In the genomic region with DNA sequence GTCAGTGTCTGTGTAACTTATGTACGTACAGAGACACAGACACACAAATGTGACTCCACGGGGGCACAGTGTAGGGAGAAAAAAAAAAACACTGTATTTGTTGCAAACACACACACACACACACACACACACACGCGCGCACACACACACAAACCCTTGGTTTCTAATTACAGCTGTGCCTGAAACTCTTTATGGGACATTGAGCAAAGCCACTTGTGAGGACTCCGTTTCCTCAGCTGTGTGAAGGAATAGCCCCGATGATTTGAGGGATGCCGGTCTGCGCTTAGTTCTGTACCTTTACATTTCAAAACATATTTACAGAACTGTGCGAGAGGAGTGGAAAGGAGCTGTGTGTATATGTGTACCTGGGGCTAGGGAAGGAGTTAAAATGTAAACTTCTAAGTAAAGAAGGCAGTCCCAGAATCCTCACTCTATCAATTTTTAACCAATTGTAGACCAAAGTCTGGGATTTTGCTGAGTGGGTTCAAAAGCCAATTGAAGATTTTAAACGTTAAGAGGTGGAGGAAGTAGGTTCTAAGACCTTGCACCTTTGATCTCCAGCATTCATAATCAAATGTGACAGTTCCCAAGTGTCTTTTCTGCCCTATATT, we compare ENCODE assay signal across 1 cellular context.
TF ChIP-seq lines count a peak whose summit lies in the region.

No MANE protein-coding gene starts in this region.

TF ChIP-seq in HepG2, 621 proteins besides CTCF, POLR2A, EP300 and RAD21 (continued from another document and continues in another):
- TF ChIP-seq, protein P1, sequence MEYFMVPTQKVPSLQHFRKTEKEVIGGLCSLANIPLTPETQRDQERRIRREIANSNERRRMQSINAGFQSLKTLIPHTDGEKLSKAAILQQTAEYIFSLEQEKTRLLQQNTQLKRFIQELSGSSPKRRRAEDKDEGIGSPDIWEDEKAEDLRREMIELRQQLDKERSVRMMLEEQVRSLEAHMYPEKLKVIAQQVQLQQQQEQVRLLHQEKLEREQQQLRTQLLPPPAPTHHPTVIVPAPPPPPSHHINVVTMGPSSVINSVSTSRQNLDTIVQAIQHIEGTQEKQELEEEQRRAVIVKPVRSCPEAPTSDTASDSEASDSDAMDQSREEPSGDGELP (IDR thresholded peaks at IDR 0.05; ENCODE audit: borderline replicate concordance, low read depth): peak; percentile 67; the same call in 1 of the 2 replicates
- TF ChIP-seq, protein P2, sequence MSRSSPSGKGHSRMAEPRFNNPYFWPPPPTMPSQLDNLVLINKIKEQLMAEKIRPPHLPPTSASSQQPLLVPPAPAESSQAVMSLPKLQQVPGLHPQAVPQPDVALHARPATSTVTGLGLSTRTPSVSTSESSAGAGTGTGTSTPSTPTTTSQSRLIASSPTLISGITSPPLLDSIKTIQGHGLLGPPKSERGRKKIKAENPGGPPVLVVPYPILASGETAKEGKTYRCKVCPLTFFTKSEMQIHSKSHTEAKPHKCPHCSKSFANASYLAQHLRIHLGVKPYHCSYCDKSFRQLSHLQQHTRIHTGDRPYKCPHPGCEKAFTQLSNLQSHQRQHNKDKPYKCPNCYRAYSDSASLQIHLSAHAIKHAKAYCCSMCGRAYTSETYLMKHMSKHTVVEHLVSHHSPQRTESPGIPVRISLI (CRISPR knock-in tag; IDR thresholded peaks at IDR 0.05; ENCODE audit: borderline replicate concordance): peak; percentile 69
- TF ChIP-seq, protein P3, sequence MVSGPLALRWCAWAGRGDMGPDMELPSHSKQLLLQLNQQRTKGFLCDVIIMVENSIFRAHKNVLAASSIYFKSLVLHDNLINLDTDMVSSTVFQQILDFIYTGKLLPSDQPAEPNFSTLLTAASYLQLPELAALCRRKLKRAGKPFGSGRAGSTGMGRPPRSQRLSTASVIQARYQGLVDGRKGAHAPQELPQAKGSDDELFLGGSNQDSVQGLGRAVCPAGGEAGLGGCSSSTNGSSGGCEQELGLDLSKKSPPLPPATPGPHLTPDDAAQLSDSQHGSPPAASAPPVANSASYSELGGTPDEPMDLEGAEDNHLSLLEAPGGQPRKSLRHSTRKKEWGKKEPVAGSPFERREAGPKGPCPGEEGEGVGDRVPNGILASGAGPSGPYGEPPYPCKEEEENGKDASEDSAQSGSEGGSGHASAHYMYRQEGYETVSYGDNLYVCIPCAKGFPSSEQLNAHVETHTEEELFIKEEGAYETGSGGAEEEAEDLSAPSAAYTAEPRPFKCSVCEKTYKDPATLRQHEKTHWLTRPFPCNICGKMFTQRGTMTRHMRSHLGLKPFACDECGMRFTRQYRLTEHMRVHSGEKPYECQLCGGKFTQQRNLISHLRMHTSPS (CRISPR knock-in tag; IDR thresholded peaks at IDR 0.05; ENCODE audit: low read depth): no peak; the same call in 1 of the 2 replicates
- 0 out of 2 replicates have a peak, but pooled peaks have one; percentile 39 for TF ChIP-seq MEIS2 (CRISPR knock-in tag; IDR thresholded peaks at IDR 0.05)
- no peak for TF ChIP-seq HMGA1 (CRISPR knock-in tag; conservative IDR thresholded peaks at IDR 0.05)
- TF ChIP-seq, protein P4, sequence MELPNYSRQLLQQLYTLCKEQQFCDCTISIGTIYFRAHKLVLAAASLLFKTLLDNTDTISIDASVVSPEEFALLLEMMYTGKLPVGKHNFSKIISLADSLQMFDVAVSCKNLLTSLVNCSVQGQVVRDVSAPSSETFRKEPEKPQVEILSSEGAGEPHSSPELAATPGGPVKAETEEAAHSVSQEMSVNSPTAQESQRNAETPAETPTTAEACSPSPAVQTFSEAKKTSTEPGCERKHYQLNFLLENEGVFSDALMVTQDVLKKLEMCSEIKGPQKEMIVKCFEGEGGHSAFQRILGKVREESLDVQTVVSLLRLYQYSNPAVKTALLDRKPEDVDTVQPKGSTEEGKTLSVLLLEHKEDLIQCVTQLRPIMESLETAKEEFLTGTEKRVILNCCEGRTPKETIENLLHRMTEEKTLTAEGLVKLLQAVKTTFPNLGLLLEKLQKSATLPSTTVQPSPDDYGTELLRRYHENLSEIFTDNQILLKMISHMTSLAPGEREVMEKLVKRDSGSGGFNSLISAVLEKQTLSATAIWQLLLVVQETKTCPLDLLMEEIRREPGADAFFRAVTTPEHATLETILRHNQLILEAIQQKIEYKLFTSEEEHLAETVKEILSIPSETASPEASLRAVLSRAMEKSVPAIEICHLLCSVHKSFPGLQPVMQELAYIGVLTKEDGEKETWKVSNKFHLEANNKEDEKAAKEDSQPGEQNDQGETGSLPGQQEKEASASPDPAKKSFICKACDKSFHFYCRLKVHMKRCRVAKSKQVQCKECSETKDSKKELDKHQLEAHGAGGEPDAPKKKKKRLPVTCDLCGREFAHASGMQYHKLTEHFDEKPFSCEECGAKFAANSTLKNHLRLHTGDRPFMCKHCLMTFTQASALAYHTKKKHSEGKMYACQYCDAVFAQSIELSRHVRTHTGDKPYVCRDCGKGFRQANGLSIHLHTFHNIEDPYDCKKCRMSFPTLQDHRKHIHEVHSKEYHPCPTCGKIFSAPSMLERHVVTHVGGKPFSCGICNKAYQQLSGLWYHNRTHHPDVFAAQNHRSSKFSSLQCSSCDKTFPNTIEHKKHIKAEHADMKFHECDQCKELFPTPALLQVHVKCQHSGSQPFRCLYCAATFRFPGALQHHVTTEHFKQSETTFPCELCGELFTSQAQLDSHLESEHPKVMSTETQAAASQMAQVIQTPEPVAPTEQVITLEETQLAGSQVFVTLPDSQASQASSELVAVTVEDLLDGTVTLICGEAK (IDR thresholded peaks at IDR 0.05): no peak
- TF ChIP-seq, protein P4 (CRISPR knock-in tag; IDR thresholded peaks at IDR 0.05): peak; percentile 45; the same call in 1 of the 2 replicates
- TF ChIP-seq KMT2A (CRISPR knock-in tag; IDR thresholded peaks at IDR 0.05): peak; percentile 32; the same call in 1 of the 2 replicates
- TF ChIP-seq, protein P5, sequence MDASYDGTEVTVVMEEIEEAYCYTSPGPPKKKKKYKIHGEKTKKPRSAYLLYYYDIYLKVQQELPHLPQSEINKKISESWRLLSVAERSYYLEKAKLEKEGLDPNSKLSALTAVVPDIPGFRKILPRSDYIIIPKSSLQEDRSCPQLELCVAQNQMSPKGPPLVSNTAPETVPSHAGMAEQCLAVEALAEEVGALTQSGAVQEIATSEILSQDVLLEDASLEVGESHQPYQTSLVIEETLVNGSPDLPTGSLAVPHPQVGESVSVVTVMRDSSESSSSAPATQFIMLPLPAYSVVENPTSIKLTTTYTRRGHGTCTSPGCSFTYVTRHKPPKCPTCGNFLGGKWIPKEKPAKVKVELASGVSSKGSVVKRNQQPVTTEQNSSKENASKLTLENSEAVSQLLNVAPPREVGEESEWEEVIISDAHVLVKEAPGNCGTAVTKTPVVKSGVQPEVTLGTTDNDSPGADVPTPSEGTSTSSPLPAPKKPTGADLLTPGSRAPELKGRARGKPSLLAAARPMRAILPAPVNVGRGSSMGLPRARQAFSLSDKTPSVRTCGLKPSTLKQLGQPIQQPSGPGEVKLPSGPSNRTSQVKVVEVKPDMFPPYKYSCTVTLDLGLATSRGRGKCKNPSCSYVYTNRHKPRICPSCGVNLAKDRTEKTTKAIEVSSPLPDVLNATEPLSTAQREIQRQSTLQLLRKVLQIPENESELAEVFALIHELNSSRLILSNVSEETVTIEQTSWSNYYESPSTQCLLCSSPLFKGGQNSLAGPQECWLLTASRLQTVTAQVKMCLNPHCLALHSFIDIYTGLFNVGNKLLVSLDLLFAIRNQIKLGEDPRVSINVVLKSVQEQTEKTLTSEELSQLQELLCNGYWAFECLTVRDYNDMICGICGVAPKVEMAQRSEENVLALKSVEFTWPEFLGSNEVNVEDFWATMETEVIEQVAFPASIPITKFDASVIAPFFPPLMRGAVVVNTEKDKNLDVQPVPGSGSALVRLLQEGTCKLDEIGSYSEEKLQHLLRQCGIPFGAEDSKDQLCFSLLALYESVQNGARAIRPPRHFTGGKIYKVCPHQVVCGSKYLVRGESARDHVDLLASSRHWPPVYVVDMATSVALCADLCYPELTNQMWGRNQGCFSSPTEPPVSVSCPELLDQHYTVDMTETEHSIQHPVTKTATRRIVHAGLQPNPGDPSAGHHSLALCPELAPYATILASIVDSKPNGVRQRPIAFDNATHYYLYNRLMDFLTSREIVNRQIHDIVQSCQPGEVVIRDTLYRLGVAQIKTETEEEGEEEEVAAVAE (CRISPR knock-in tag; IDR thresholded peaks at IDR 0.05; ENCODE audit: borderline replicate concordance): no peak
- no peak for TF ChIP-seq AKAP8 (CRISPR knock-in tag; IDR thresholded peaks at IDR 0.05)
- 0 out of 2 replicates have a peak, but pooled peaks have one; percentile 35 for TF ChIP-seq ZNF607 (CRISPR knock-in tag; IDR thresholded peaks at IDR 0.05; ENCODE audit: borderline replicate concordance)
- no peak for TF ChIP-seq PHB2 (IDR thresholded peaks at IDR 0.05; ENCODE audit: partially characterized antibody)
- TF ChIP-seq, protein P6, sequence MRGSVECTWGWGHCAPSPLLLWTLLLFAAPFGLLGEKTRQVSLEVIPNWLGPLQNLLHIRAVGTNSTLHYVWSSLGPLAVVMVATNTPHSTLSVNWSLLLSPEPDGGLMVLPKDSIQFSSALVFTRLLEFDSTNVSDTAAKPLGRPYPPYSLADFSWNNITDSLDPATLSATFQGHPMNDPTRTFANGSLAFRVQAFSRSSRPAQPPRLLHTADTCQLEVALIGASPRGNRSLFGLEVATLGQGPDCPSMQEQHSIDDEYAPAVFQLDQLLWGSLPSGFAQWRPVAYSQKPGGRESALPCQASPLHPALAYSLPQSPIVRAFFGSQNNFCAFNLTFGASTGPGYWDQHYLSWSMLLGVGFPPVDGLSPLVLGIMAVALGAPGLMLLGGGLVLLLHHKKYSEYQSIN (CRISPR knock-in tag; IDR thresholded peaks at IDR 0.05; ENCODE audit: borderline replicate concordance): no peak
- no peak for TF ChIP-seq JDP2 (CRISPR knock-in tag; IDR thresholded peaks at IDR 0.05; ENCODE audit: borderline replicate concordance)
- TF ChIP-seq, protein P7, sequence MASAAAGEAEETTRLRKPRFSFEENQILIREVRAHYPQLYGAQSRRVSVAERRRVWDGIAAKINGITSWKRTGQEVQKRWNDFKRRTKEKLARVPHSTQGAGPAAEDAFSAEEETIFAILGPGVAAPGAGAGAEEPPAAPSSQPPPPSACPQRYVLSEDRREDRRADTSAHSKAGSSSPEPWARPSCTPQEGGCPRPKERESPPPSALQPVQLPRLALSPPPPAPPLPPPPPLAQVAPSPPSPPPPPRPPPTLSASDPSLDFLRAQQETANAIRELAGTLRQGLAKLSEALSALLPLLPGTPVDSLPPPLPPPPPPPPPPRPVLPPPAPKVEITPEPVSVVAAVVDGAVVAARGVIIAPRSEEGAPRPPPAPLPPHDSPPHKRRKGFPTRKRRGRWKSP (CRISPR knock-in tag; IDR thresholded peaks at IDR 0.05): no peak
- peak; percentile 95 to 96 for TF ChIP-seq MAFK (conservative IDR thresholded peaks at IDR 0.05 in 1 of 2, IDR thresholded peaks at IDR 0.05 in 1 of 2; ENCODE audit: low read length in 2 of 2)
- peak; percentile 90 for TF ChIP-seq HNF4A (CRISPR knock-in tag; IDR thresholded peaks at IDR 0.05)
- peak; percentile 94 for TF ChIP-seq GATAD2A (CRISPR knock-in tag; IDR thresholded peaks at IDR 0.05)
- TF ChIP-seq, protein P8, sequence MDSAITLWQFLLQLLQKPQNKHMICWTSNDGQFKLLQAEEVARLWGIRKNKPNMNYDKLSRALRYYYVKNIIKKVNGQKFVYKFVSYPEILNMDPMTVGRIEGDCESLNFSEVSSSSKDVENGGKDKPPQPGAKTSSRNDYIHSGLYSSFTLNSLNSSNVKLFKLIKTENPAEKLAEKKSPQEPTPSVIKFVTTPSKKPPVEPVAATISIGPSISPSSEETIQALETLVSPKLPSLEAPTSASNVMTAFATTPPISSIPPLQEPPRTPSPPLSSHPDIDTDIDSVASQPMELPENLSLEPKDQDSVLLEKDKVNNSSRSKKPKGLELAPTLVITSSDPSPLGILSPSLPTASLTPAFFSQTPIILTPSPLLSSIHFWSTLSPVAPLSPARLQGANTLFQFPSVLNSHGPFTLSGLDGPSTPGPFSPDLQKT (CRISPR knock-in tag; IDR thresholded peaks at IDR 0.05; ENCODE audit: borderline replicate concordance): no peak
- TF ChIP-seq ZNF672 (CRISPR knock-in tag; IDR thresholded peaks at IDR 0.05): no peak
- TF ChIP-seq PTBP1 (IDR thresholded peaks at IDR 0.05; ENCODE audit: low read depth, low read length, poor library complexity, severe bottlenecking): no peak
- no peak for TF ChIP-seq GPN1 (CRISPR knock-in tag; IDR thresholded peaks at IDR 0.05; ENCODE audit: borderline replicate concordance)
- TF ChIP-seq, protein P9, sequence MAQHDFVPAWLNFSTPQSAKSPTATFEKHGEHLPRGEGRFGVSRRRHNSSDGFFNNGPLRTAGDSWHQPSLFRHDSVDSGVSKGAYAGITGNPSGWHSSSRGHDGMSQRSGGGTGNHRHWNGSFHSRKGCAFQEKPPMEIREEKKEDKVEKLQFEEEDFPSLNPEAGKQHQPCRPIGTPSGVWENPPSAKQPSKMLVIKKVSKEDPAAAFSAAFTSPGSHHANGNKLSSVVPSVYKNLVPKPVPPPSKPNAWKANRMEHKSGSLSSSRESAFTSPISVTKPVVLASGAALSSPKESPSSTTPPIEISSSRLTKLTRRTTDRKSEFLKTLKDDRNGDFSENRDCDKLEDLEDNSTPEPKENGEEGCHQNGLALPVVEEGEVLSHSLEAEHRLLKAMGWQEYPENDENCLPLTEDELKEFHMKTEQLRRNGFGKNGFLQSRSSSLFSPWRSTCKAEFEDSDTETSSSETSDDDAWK (CRISPR knock-in tag; IDR thresholded peaks at IDR 0.05): no peak
- TF ChIP-seq CBX2 (IDR thresholded peaks at IDR 0.05; ENCODE audit: low read depth, low read length): no peak
- no peak for TF ChIP-seq CBX2 (CRISPR knock-in tag; IDR thresholded peaks at IDR 0.05; ENCODE audit: low read depth)
- no peak for TF ChIP-seq EZH2 (conservative IDR thresholded peaks at IDR 0.05; ENCODE audit: low read depth, low read length)
